ENCODE assay signal across 1 cellular context in the genomic region with DNA sequence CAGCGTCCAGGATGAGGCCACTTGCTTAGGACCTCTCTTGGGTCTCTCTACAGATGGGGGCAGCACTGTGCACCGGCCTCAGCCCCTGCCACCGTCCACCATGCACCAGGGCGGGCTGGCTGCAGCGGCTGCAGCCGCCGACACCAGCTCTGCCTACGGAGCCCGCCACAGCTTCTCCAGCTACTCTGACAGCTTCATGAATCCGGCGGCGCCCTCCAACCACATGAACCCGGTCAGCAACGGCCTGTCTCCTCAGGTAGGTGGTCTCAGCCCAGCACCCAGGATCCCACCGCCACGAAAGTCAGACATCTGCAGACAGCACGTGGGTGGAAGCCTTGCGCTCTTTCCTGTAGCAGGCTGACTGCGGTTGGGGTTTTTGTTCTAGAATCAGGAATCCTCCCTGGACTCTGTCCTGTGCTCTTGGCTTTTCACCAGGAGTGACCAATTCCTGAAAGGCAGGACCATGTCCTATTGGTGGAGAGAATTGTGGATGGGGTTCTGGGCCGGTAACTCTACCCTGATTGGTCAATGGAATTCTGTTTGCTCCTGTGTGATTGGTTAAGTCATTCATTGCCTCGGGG.
TF ChIP-seq lines count a peak whose summit lies in the region.

No MANE protein-coding gene starts in this region.

TF ChIP-seq in SK-N-SH, 30 proteins besides CTCF, POLR2A, EP300 and RAD21 (continued from another document):
- TF ChIP-seq, protein P1, sequence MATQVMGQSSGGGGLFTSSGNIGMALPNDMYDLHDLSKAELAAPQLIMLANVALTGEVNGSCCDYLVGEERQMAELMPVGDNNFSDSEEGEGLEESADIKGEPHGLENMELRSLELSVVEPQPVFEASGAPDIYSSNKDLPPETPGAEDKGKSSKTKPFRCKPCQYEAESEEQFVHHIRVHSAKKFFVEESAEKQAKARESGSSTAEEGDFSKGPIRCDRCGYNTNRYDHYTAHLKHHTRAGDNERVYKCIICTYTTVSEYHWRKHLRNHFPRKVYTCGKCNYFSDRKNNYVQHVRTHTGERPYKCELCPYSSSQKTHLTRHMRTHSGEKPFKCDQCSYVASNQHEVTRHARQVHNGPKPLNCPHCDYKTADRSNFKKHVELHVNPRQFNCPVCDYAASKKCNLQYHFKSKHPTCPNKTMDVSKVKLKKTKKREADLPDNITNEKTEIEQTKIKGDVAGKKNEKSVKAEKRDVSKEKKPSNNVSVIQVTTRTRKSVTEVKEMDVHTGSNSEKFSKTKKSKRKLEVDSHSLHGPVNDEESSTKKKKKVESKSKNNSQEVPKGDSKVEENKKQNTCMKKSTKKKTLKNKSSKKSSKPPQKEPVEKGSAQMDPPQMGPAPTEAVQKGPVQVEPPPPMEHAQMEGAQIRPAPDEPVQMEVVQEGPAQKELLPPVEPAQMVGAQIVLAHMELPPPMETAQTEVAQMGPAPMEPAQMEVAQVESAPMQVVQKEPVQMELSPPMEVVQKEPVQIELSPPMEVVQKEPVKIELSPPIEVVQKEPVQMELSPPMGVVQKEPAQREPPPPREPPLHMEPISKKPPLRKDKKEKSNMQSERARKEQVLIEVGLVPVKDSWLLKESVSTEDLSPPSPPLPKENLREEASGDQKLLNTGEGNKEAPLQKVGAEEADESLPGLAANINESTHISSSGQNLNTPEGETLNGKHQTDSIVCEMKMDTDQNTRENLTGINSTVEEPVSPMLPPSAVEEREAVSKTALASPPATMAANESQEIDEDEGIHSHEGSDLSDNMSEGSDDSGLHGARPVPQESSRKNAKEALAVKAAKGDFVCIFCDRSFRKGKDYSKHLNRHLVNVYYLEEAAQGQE (IDR thresholded peaks at IDR 0.05; ENCODE audit: low read depth, low read length) = no peak
- TF ChIP-seq TCF12 (IDR thresholded peaks at IDR 0.05) (no peak), EZH2phosphoT487 (IDR thresholded peaks at IDR 0.05; ENCODE audit: borderline replicate concordance, low read depth) (no peak), YY1 (IDR thresholded peaks at IDR 0.05; ENCODE audit: low read depth) (no peak), FOSL2 (IDR thresholded peaks at IDR 0.05; ENCODE audit: borderline replicate concordance, low read depth) (no peak), FOXM1 (IDR thresholded peaks at IDR 0.05; ENCODE audit: low read depth) (no peak), RFX5 (IDR thresholded peaks at IDR 0.05; ENCODE audit: low read length) (no peak), SIN3A (IDR thresholded peaks at IDR 0.05; ENCODE audit: borderline replicate concordance, low read depth, low read length) (no peak)
- TF ChIP-seq, protein P2, sequence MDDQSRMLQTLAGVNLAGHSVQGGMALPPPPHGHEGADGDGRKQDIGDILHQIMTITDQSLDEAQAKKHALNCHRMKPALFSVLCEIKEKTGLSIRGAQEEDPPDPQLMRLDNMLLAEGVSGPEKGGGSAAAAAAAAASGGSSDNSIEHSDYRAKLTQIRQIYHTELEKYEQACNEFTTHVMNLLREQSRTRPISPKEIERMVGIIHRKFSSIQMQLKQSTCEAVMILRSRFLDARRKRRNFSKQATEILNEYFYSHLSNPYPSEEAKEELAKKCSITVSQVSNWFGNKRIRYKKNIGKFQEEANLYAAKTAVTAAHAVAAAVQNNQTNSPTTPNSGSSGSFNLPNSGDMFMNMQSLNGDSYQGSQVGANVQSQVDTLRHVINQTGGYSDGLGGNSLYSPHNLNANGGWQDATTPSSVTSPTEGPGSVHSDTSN (IDR thresholded peaks at IDR 0.05) = no peak
- TF ChIP-seq, protein P3, sequence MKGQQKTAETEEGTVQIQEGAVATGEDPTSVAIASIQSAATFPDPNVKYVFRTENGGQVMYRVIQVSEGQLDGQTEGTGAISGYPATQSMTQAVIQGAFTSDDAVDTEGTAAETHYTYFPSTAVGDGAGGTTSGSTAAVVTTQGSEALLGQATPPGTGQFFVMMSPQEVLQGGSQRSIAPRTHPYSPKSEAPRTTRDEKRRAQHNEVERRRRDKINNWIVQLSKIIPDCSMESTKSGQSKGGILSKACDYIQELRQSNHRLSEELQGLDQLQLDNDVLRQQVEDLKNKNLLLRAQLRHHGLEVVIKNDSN (IDR thresholded peaks at IDR 0.05; ENCODE audit: borderline replicate concordance, low read depth) = no peak
- TF ChIP-seq, protein P4, sequence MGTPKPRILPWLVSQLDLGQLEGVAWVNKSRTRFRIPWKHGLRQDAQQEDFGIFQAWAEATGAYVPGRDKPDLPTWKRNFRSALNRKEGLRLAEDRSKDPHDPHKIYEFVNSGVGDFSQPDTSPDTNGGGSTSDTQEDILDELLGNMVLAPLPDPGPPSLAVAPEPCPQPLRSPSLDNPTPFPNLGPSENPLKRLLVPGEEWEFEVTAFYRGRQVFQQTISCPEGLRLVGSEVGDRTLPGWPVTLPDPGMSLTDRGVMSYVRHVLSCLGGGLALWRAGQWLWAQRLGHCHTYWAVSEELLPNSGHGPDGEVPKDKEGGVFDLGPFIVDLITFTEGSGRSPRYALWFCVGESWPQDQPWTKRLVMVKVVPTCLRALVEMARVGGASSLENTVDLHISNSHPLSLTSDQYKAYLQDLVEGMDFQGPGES (IDR thresholded peaks at IDR 0.05; ENCODE audit: low read depth, low read length) = no peak
